ENCODE assay signal across 28 cellular contexts in genomic region chr5:94347130-94347529, GRCh38.
"Had no signal": no experiment of that assay in that cellular context is flagged by ENCODE, and none has a peak within 500 bp of the region (broad histone marks: within the 10 kb centered on the region; RNA-seq: fewer than 3 reads in every experiment).

No MANE protein-coding gene starts in this region.

- H3K27me3 Mint-ChIP-seq: activated B cell treated with CpG ODN at 0.5 μM for 24 hours; activated CD4-positive, alpha-beta T cell treated with anti-CD3 and anti-CD28 coated beads, Interleukin-2, amount 10 ng/mL, durations not matched to agents 24 days and 14 days; activated CD8-positive, alpha-beta memory T cell treated with anti-CD3 and anti-CD28 coated beads, Interleukin-2, amount 10 ng/mL, durations not matched to agents 7 days and 5 days; activated naive CD8-positive, alpha-beta T cell treated with anti-CD3 and anti-CD28 coated beads, Interleukin-2, amount 50 U/mL, for 24 hours; brain; T-helper 17 cell had no signal

- H3K27ac ChIP-seq: RWPE1 had no signal

- H3K27ac Mint-ChIP-seq: activated B cell treated with CpG ODN at 0.5 μM for 24 hours; activated CD4-positive, alpha-beta T cell treated with anti-CD3 and anti-CD28 coated beads, Interleukin-2, amount 10 ng/mL, durations not matched to agents 24 days and 14 days; activated CD8-positive, alpha-beta memory T cell treated with anti-CD3 and anti-CD28 coated beads, Interleukin-2, amount 10 ng/mL, durations not matched to agents 7 days and 5 days; activated naive CD4-positive, alpha-beta T cell treated with anti-CD3 and anti-CD28 coated beads, Interleukin-2, amount 50 U/mL, for 72 hours; activated naive CD8-positive, alpha-beta T cell treated with anti-CD3 and anti-CD28 coated beads, Interleukin-2, amount 50 U/mL, for 24 hours; brain; T-helper 17 cell had no signal

- H3K4me3 ChIP-seq: K562 had no signal

- H3K4me3 Mint-ChIP-seq: activated B cell treated with CpG ODN at 0.5 μM for 24 hours; activated CD4-positive, alpha-beta T cell treated with anti-CD3 and anti-CD28 coated beads, Interleukin-2, amount 10 ng/mL, durations not matched to agents 24 days and 14 days; activated CD8-positive, alpha-beta memory T cell treated with anti-CD3 and anti-CD28 coated beads, Interleukin-2, amount 10 ng/mL, durations not matched to agents 7 days and 5 days; activated naive CD8-positive, alpha-beta T cell treated with anti-CD3 and anti-CD28 coated beads, Interleukin-2, amount 50 U/mL, for 24 hours; activated T-cell treated with anti-CD3 and anti-CD28 coated beads, Interleukin-2, amount 50 U/mL, for 4 hours; brain; T-helper 17 cell had no signal

- ATAC-seq: activated CD8-positive, alpha-beta memory T cell treated with anti-CD3 and anti-CD28 coated beads, Interleukin-2, amount 10 ng/mL, durations not matched to agents 7 days and 5 days; activated naive CD4-positive, alpha-beta T cell treated with anti-CD3 and anti-CD28 coated beads, Interleukin-2, amount 50 U/mL, for 72 hours; activated naive CD8-positive, alpha-beta T cell treated with anti-CD3 and anti-CD28 coated beads, Interleukin-2, amount 50 U/mL, for 24 hours; activated T-cell treated with anti-CD3 and anti-CD28 coated beads, Interleukin-2, amount 50 U/mL, for 4 hours; K562; Panc1; T-helper 17 cell had no signal

- H3K4me1 Mint-ChIP-seq: activated B cell treated with CpG ODN at 0.5 μM for 24 hours; activated CD4-positive, alpha-beta T cell treated with anti-CD3 and anti-CD28 coated beads, Interleukin-2, amount 10 ng/mL, durations not matched to agents 24 days and 14 days; activated naive CD8-positive, alpha-beta T cell treated with anti-CD3 and anti-CD28 coated beads, Interleukin-2, amount 50 U/mL, for 24 hours; brain; T-helper 17 cell had no signal

- DNase-seq: activated B cell treated with CpG ODN at 0.5 μM for 24 hours; activated CD4-positive, alpha-beta T cell treated with anti-CD3 and anti-CD28 coated beads for 1 hour; activated CD4-positive, alpha-beta T cell treated with anti-CD3 and anti-CD28 coated beads, Interleukin-2, amount 10 ng/mL, durations not matched to agents 24 days and 14 days; activated CD4-positive, alpha-beta T cell treated with anti-CD3 and anti-CD28 coated beads, Interleukin-2, amount 50 U/mL, for 48 hours; activated CD8-positive, alpha-beta memory T cell treated with anti-CD3 and anti-CD28 coated beads, Interleukin-2, amount 10 ng/mL, durations not matched to agents 7 days and 5 days; activated effector memory CD4-positive, alpha-beta T cell treated with anti-CD3 and anti-CD28 coated beads, Interleukin-2, amount 50 U/mL, for 16 hours; activated naive CD4-positive, alpha-beta T cell treated with Interleukin-2 at 50 U/mL for 16 hours; activated naive CD8-positive, alpha-beta T cell treated with anti-CD3 and anti-CD28 coated beads, Interleukin-2, amount 50 U/mL, for 24 hours; activated T-cell treated with anti-CD3 and anti-CD28 coated beads, Interleukin-2, amount 50 U/mL, for 4 hours; amniotic stem cell; Karpas-422; MM.1S; NCI-H1105 treated with DMSO at 0.1 percent for 48 hours; NCI-H1436 treated with DMSO at 0.1 percent for 48 hours; NCI-H187; NCI-H2081; NCI-H510A treated with DMSO at 0.1 percent for 48 hours; NCI-H69; NK-92 treated with Interleukin-12 subunit alpha and Interleukin-12 subunit beta, amount 100 ng/mL, for 24 hours; OCI-M1; SIG-M5; T-helper 17 cell; T-helper 9 cell had no signal

- H3K9me3 Mint-ChIP-seq: activated CD4-positive, alpha-beta T cell treated with anti-CD3 and anti-CD28 coated beads, Interleukin-2, amount 10 ng/mL, durations not matched to agents 24 days and 14 days had no signal
